In genomic region chr6:132114201-132114860, GRCh38 we compare ENCODE assay signal across 19 cellular contexts.
"Had no signal": no experiment of that assay in that cellular context is flagged by ENCODE, and none has a peak within 500 bp of the region (broad histone marks: within the 10 kb centered on the region; RNA-seq: fewer than 3 reads in every experiment).

No MANE protein-coding gene starts in this region.

- H3K27ac ChIP-seq: epithelial cell of prostate, neutrophil, upper lobe of right lung, VCaP had no signal

- H3K27me3 ChIP-seq: neutrophil, upper lobe of right lung had no signal

- H3K4me3 ChIP-seq: mucosa of descending colon, upper lobe of right lung had no signal

- H3K4me1 ChIP-seq: upper lobe of right lung had no signal

- H3K9me3 ChIP-seq: neutrophil, upper lobe of right lung had no signal

- H3K36me3 ChIP-seq: neutrophil, upper lobe of right lung had no signal

- DNase-seq: activated CD4-positive, alpha-beta memory T cell treated with anti-CD3 and anti-CD28 coated beads, Interleukin-2, amount 10 ng/mL, durations not matched to agents 7 days and 5 days; activated CD4-positive, alpha-beta T cell treated with anti-CD3 and anti-CD28 coated beads for 36 hours; activated CD8-positive, alpha-beta memory T cell treated with anti-CD3 and anti-CD28 coated beads, Interleukin-2, amount 50 U/mL, for 4 hours; activated gamma-delta T cell treated with Interleukin-2 at 50 U/mL for 16 hours; activated naive CD8-positive, alpha-beta T cell treated with anti-CD3 and anti-CD28 coated beads for 36 hours; activated T-cell treated with anti-CD3 and anti-CD28 coated beads, Interleukin-2, amount 50 U/mL, for 72 hours; effector memory CD4-positive, alpha-beta T cell; immature natural killer cell; left colon; mucosa of descending colon; naive thymus-derived CD8-positive, alpha-beta T cell; posterior cingulate gyrus; SW 1271; T-helper 9 cell; upper lobe of right lung had no signal

- ATAC-seq: activated CD4-positive, alpha-beta T cell treated with anti-CD3 and anti-CD28 coated beads for 36 hours; activated T-cell treated with anti-CD3 and anti-CD28 coated beads, Interleukin-2, amount 50 U/mL, for 72 hours; left colon; mucosa of descending colon; naive thymus-derived CD8-positive, alpha-beta T cell; stimulated activated memory B cell treated with anti-CD40 and anti-IgM and Interleukin-4, amounts not matched to agents 10 μg/mL and 1 μg/mL and 100 μg/mL, for 72 hours; upper lobe of right lung had no signal
